14 cellular contexts compared by ENCODE assay signal in genomic region chr14:81062380-81062779, GRCh38.
DNase-seq lines count a peak whose midpoint lies in the region; ATAC-seq, FAIRE-seq and TF ChIP-seq lines count a peak whose summit lies in the region.
"Had no signal": no experiment of that assay in that cellular context is flagged by ENCODE, and none has a peak within 500 bp of the region (broad histone marks: within the 10 kb centered on the region; RNA-seq: fewer than 3 reads in every experiment).

No MANE protein-coding gene starts in this region.

- no peak overlapping the region for H3K27ac Mint-ChIP-seq in CD4-positive, alpha-beta memory T cell
- H3K27ac Mint-ChIP-seq: B cell; CD8-positive, alpha-beta memory T cell; GM23338 had no signal

- FAIRE-seq in colon (lab: Jason Lieb, UNC) = peak; percentile 68

- H3K4me3 ChIP-seq in HCT116 (replicated peaks in 1 of 2; ENCODE audit: low read depth in 1 of 2, low read length in 2 of 2) (no peak overlapping the region), OCI-LY3 (ENCODE audit: low read length) (peak overlapping the region; percentile 52)
- H3K4me3 ChIP-seq in CD4-positive, alpha-beta memory T cell (ENCODE audit: low read length in 2 of 2) = no peak overlapping the region
- H3K4me3 ChIP-seq: BLaER1 treated with 17β-estradiol and CSF1 and Interleukin-3, amounts not matched to agents 10 nM and 100 nM; GM23338 had no signal

- no TSS peak for BruUV-seq in HCT116 (replicated peaks; lab: Mats Ljungman, UMichigan)

- H3K79me2 ChIP-seq in HCT116 (ENCODE audit: insufficient read depth, low read length) (no peaks in the 10 kb centered on the region), OCI-LY3 (ENCODE audit: low read length) (no peaks in the 10 kb centered on the region)

- H3K4me2 ChIP-seq in HCT116 (ENCODE audit: low read length) = no peak overlapping the region
- peak overlapping the region; percentile 62 for H3K4me2 ChIP-seq in OCI-LY3 (ENCODE audit: low read length)
- H3K4me2 ChIP-seq: BLaER1 treated with 17β-estradiol and CSF1 and Interleukin-3, amounts not matched to agents 10 nM and 100 nM; GM23338; KMS-11 had no signal

- CTCF ChIA-PET in HCT116 (lab: Charles Lee) = interaction anchor here (2.2 kb wide), 1 partner anchor 66 kb away, joined by 13 read pairs; no protein-coding TSS in a partner anchor
- CTCF ChIA-PET in CD4-positive, alpha-beta memory T cell (lab: Charles Lee; ENCODE audit: partially characterized antibody) = no interaction called here

- H3K9me2 ChIP-seq in HCT116 (ENCODE audit: insufficient read depth) = no peaks in the 10 kb centered on the region

- H3K36me3 Mint-ChIP-seq in CD4-positive, alpha-beta memory T cell = no peaks in the 10 kb centered on the region
- H3K36me3 Mint-ChIP-seq: CD8-positive, alpha-beta memory T cell had no signal

- H3K9ac ChIP-seq in HCT116 (ENCODE audit: low read length) = no peak overlapping the region
- H3K9ac ChIP-seq in OCI-LY3 (ENCODE audit: low read length) = peak overlapping the region; percentile 30
- H3K9ac ChIP-seq: BLaER1 treated with 17β-estradiol and CSF1 and Interleukin-3, amounts not matched to agents 10 nM and 100 nM; KMS-11 had no signal

- no peaks in the 10 kb centered on the region for H3K4me1 Mint-ChIP-seq in CD4-positive, alpha-beta memory T cell
- H3K4me1 Mint-ChIP-seq: B cell; CD8-positive, alpha-beta memory T cell; GM23338 had no signal

- RAD21 ChIA-PET in HCT116 (lab: Charles Lee; ENCODE audit: low non-redundant PET in 1 of 2, low total read pairs in 2 of 2, uncharacterized antibody in 2 of 2, unreplicated experiment in 2 of 2) = no interaction called here

- H3K36me3 ChIP-seq in HCT116 (ENCODE audit: control insufficient read depth in 1 of 2, insufficient read depth in 2 of 2, low read length in 2 of 2) = no peaks in the 10 kb centered on the region
- H3K36me3 ChIP-seq in OCI-LY3 (replicated peaks; ENCODE audit: low read depth, low read length) = no peaks in the 10 kb centered on the region
- no peaks in the 10 kb centered on the region for H3K36me3 ChIP-seq in CD4-positive, alpha-beta memory T cell (ENCODE audit: insufficient read depth, low read length)
- H3K36me3 ChIP-seq: BLaER1 treated with 17β-estradiol and CSF1 and Interleukin-3, amounts not matched to agents 10 nM and 100 nM had no signal

- H3K27ac ChIP-seq in HCT116 (ENCODE audit: low read depth, low read length) (no peak overlapping the region), OCI-LY3 (ENCODE audit: low read length) (no peak overlapping the region)
- H3K27ac ChIP-seq in CD4-positive, alpha-beta memory T cell (ENCODE audit: low read depth, low read length) = no peak overlapping the region
- H3K27ac ChIP-seq: BLaER1 treated with 17β-estradiol and CSF1 and Interleukin-3, amounts not matched to agents 10 nM and 100 nM; KMS-11 had no signal

- TF ChIP-seq CTCF in HCT116 (IDR thresholded peaks at IDR 0.05 in 2 of 3, conservative IDR thresholded peaks at IDR 0.05 in 1 of 3; ENCODE audit: borderline replicate concordance in 1 of 3, insufficient read depth in 1 of 3, low read depth in 2 of 3, low read length in 2 of 3) (no peak), OCI-LY3 (IDR thresholded peaks at IDR 0.05; ENCODE audit: low read depth, low read length) (no peak)

- H3K9me3 Mint-ChIP-seq in CD4-positive, alpha-beta memory T cell = peaks cover 0 to 2% (median 0%) of the 10 kb centered on the region in 8 donors
- H3K9me3 Mint-ChIP-seq: GM23338 had no signal

- H2AFZ ChIP-seq in HCT116 (ENCODE audit: low read depth, low read length, poor library complexity, severe bottlenecking) (peak overlapping the region; percentile 29), OCI-LY3 (ENCODE audit: low read depth, low read length) (peak overlapping the region; percentile 50)
- H2AFZ ChIP-seq: GM23338 had no signal

- H4K20me1 ChIP-seq in HCT116 (ENCODE audit: insufficient read depth) (no peaks in the 10 kb centered on the region), OCI-LY3 (ENCODE audit: insufficient read depth, low read length) (no peaks in the 10 kb centered on the region)
- H4K20me1 ChIP-seq: BLaER1 treated with 17β-estradiol and CSF1 and Interleukin-3, amounts not matched to agents 10 nM and 100 nM had no signal

- intact Hi-C loops in HCT116 (cut with micrococcal nuclease) = loop anchor here (1.0 kb wide), 2 partner anchors 66 to 108 kb away; no protein-coding TSS in a partner anchor
- intact Hi-C loops in CD4-positive, alpha-beta memory T cell (cut with micrococcal nuclease) = no loop called here

- POLR2A ChIA-PET in HCT116 (lab: Charles Lee) = no interaction called here
- POLR2A ChIA-PET in CD4-positive, alpha-beta memory T cell (lab: Charles Lee; ENCODE audit: partially characterized antibody) = no interaction called here

- ATAC-seq in HCT116 (no peak), HG03159 (IDR thresholded peaks at IDR 0.05; ENCODE audit: unreplicated experiment) (no peak)

- H3K27me3 Mint-ChIP-seq in CD4-positive, alpha-beta memory T cell = peaks cover 1 to 7% of the 10 kb centered on the region in 2 donors

- no peak for TF ChIP-seq RAD21 in HCT116 (IDR thresholded peaks at IDR 0.05; ENCODE audit: low read depth)

- no peaks in the 10 kb centered on the region for H3K27me3 ChIP-seq in HCT116 (ENCODE audit: insufficient read depth, low read length)
- H3K27me3 ChIP-seq in OCI-LY3 (ENCODE audit: low read depth, low read length) = no peaks in the 10 kb centered on the region
- H3K27me3 ChIP-seq in CD4-positive, alpha-beta memory T cell (ENCODE audit: insufficient read depth, low read length) = no peaks in the 10 kb centered on the region
- H3K27me3 ChIP-seq: BLaER1 treated with 17β-estradiol and CSF1 and Interleukin-3, amounts not matched to agents 10 nM and 100 nM had no signal

- no peak for TF ChIP-seq POLR2A in HCT116 (IDR thresholded peaks at IDR 0.05; ENCODE audit: borderline replicate concordance, extremely low read depth, insufficient read depth, insufficient read length)

- DNase-seq in HCT116 (ENCODE audit: low read depth, low spot score) = no peak
- no peak for DNase-seq in CD4-positive, alpha-beta memory T cell
- no peak for DNase-seq in dermis blood vessel endothelial cell
- DNase-seq in H4 (ENCODE audit: low spot score) = no peak
- DNase-seq: CD8-positive, alpha-beta memory T cell; DMS79 treated with DMSO at 0.1 percent for 48 hours; GF-D8 had no signal

- H3K9me3 ChIP-seq in HCT116 (ENCODE audit: control insufficient read depth in 1 of 2, insufficient read depth in 1 of 2, low read depth in 1 of 2, low read length in 2 of 2) = no peaks in the 10 kb centered on the region
- H3K9me3 ChIP-seq in OCI-LY3 (ENCODE audit: insufficient read depth, low read length) = no peaks in the 10 kb centered on the region
- no peaks in the 10 kb centered on the region for H3K9me3 ChIP-seq in CD4-positive, alpha-beta memory T cell (ENCODE audit: control insufficient read depth in 1 of 2, low read length in 2 of 2)
- H3K9me3 ChIP-seq: BLaER1 treated with 17β-estradiol and CSF1 and Interleukin-3, amounts not matched to agents 10 nM and 100 nM had no signal

- H3K4me1 ChIP-seq in HCT116 (ENCODE audit: control insufficient read depth in 1 of 2, insufficient read depth in 2 of 2, low read length in 2 of 2) (no peaks in the 10 kb centered on the region), OCI-LY3 (ENCODE audit: low read length) (peaks cover 6% of the 10 kb centered on the region; the same call in 1 of the 2 replicates)
- no peaks in the 10 kb centered on the region for H3K4me1 ChIP-seq in CD4-positive, alpha-beta memory T cell (ENCODE audit: insufficient read depth, low read length)

- H3K4me3 Mint-ChIP-seq in CD4-positive, alpha-beta memory T cell = no peak overlapping the region
- H3K4me3 Mint-ChIP-seq: B cell; CD8-positive, alpha-beta memory T cell; GM23338 had no signal

TF ChIP-seq in HCT116, 20 proteins besides CTCF, POLR2A, EP300 and RAD21 (continues in another document):
- no peak for TF ChIP-seq YY1 (IDR thresholded peaks at IDR 0.05; ENCODE audit: extremely low read depth, insufficient replicate concordance, low read depth, low read length)
- no peak for TF ChIP-seq FOSL1 (IDR thresholded peaks at IDR 0.05; ENCODE audit: low read depth)
- TF ChIP-seq, protein P1, sequence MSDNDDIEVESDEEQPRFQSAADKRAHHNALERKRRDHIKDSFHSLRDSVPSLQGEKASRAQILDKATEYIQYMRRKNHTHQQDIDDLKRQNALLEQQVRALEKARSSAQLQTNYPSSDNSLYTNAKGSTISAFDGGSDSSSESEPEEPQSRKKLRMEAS (IDR thresholded peaks at IDR 0.05) = no peak
- no peak for TF ChIP-seq JUND (IDR thresholded peaks at IDR 0.05)
- TF ChIP-seq TCF7L2 (IDR thresholded peaks at IDR 0.05; ENCODE audit: borderline replicate concordance, extremely low read depth, insufficient read depth, insufficient read length) = no peak
- TF ChIP-seq REST (IDR thresholded peaks at IDR 0.05; ENCODE audit: low read depth) = no peak
- TF ChIP-seq ZFX (IDR thresholded peaks at IDR 0.05) = no peak
- TF ChIP-seq ELF1 (IDR thresholded peaks at IDR 0.05; ENCODE audit: borderline replicate concordance, low read depth) = no peak
